Comparison of ENCODE assay signal across 25 cellular contexts in genomic region chr13:80299046-80299445, GRCh38. TPM values are rescaled to one million over a fixed set of nuclear protein-coding genes. Genes with fewer than 3 reads are reported as not detected.
DNase-seq lines count a peak whose midpoint lies in the region; ATAC-seq, FAIRE-seq and TF ChIP-seq lines count a peak whose summit lies in the region.
"Had no signal": no experiment of that assay in that cellular context is flagged by ENCODE, and none has a peak within 500 bp of the region (broad histone marks: within the 10 kb centered on the region; RNA-seq: fewer than 3 reads in every experiment).

No MANE protein-coding gene starts in this region.

- FAIRE-seq in bronchial epithelial cell (lab: Jason Lieb, UNC) = no peak
- FAIRE-seq: A204.1, GM12878, GM12892, GM18507 had no signal

- H3K36me3 ChIP-seq in bronchial epithelial cell (ENCODE audit: control insufficient read depth, insufficient read depth, low read length) = no peaks in the 10 kb centered on the region
- H3K36me3 ChIP-seq in left lung = no peaks in the 10 kb centered on the region
- H3K36me3 ChIP-seq: BE2C had no signal

- no peak for ATAC-seq in left lung
- ATAC-seq: GM12878 had no signal

- H3K27me3 ChIP-seq in bronchial epithelial cell (ENCODE audit: control insufficient read depth, insufficient read depth, low read length) = no peaks in the 10 kb centered on the region
- no peaks in the 10 kb centered on the region for H3K27me3 ChIP-seq in left lung
- H3K27me3 ChIP-seq: BE2C, BLaER1 had no signal

- TF ChIP-seq CTCF in bronchial epithelial cell (IDR thresholded peaks at IDR 0.05; ENCODE audit: insufficient read depth, low read length, severe bottlenecking) (no peak), fibroblast of mammary gland (conservative IDR thresholded peaks at IDR 0.05; ENCODE audit: control insufficient read depth, insufficient read depth, low read depth, low read length) (no peak), left lung (IDR thresholded peaks at IDR 0.05) (no peak)

- H3K27ac ChIP-seq in left lung = no peak overlapping the region
- H3K27ac ChIP-seq: BLaER1 had no signal

- H3K9me3 ChIP-seq in left lung = no peaks in the 10 kb centered on the region
- H3K9me3 ChIP-seq: BE2C had no signal

- peak; percentile 17 for DNase-seq in bronchial epithelial cell (ENCODE audit: low read depth)
- peak; percentile 27 for DNase-seq in dermis blood vessel endothelial cell
- DNase-seq in fibroblast of mammary gland (ENCODE audit: low read depth) = peak; percentile 4
- no peak for DNase-seq in OCI-M1 (lab: John Stamatoyannopoulos, UW)
- DNase-seq in left lung = no peak
- DNase-seq: 8988T; ACHN; BE2C; C1 segment of cervical spinal cord; CD4-positive, alpha-beta memory T cell; CD4-positive, CD25-positive, alpha-beta regulatory T cell; CD8-positive, alpha-beta memory T cell; COR-L47; DMS 273 treated with DMSO at 0.1 percent for 48 hours; DMS153; DMS53; DMS79; DND-41; EL; GDM1 had no signal

- peaks cover 0 to 4% of the 10 kb centered on the region in 2 donors for H3K4me1 ChIP-seq in left lung
- H3K4me1 ChIP-seq: BE2C had no signal

- no peak overlapping the region for H3K4me3 ChIP-seq in bronchial epithelial cell (ENCODE audit: low read depth, low read length)
- H3K4me3 ChIP-seq in fibroblast of mammary gland (ENCODE audit: control insufficient read depth, low read depth, low read length) = no peak overlapping the region
- H3K4me3 ChIP-seq in left lung = no peak overlapping the region
- H3K4me3 ChIP-seq: BLaER1, GM12878 had no signal

- intact Hi-C loops in left lung (cut with DNase I) = no loop called here

RNA-seq across cellular contexts. Expression of gene SPRY2, which starts 41.9 kb away (rescaled TPM):
- total RNA-seq in bronchial epithelial cell (3.1 and 4.7 TPM in 2 replicates), dermis blood vessel endothelial cell (21.7 and 24.2 TPM in 2 replicates), left lung (10 to 100 TPM; 30.9 to 40.0 TPM)

Comparison
In these comparisons a context has a peak if more than half of its experiments do, and no peak if none do; other contexts are left out.
1. DNase-seq: peak in bronchial epithelial cell (single experiment), dermis blood vessel endothelial cell (single experiment) and fibroblast of mammary gland (single experiment); none in OCI-M1 (single experiment) and left lung (0 of 2).